24 cellular contexts compared by ENCODE assay signal in genomic region chr5:142612388-142612787, GRCh38.
"Had no signal": no experiment of that assay in that cellular context is flagged by ENCODE, and none has a peak within 500 bp of the region (broad histone marks: within the 10 kb centered on the region; RNA-seq: fewer than 3 reads in every experiment).

No MANE protein-coding gene starts in this region.

- H3K27ac Mint-ChIP-seq: natural killer cell; stimulated activated effector memory CD8-positive, alpha-beta T cell treated with anti-CD3 and anti-CD28 coated beads, Interleukin-12 subunit alpha, Interleukin-12 subunit beta, amount 100 ng/mL, for 72 hours; stimulated activated naive CD8-positive, alpha-beta T cell treated with anti-CD3 and anti-CD28 coated beads, Interleukin-15, Interleukin-2, amounts not matched to agents 100 ng/mL and 50 ng/mL, for 24 hours; type B pancreatic cell had no signal

- H3K4me3 ChIP-seq: lower lobe of right lung, psoas muscle, skin epidermis, spleen, suprapubic skin, thoracic aorta, tibial nerve, uterus had no signal

- H3K36me3 ChIP-seq: lower lobe of right lung, spleen, suprapubic skin, thoracic aorta, tibial nerve, uterus had no signal

- H3K79me2 ChIP-seq: parathyroid adenoma had no signal

- H3K36me3 Mint-ChIP-seq: natural killer cell; stimulated activated effector memory CD8-positive, alpha-beta T cell treated with anti-CD3 and anti-CD28 coated beads, Interleukin-12 subunit alpha, Interleukin-12 subunit beta, amount 100 ng/mL, for 72 hours; type B pancreatic cell had no signal

- DNase-seq: hippocampal formation; kidney glomerular epithelial cell; left cardiac atrium; lower lobe of right lung; mammary epithelial cell; mesenchymal stem cell; natural killer cell; nucleus accumbens; psoas muscle; spleen; stimulated activated CD4-positive, alpha-beta T cell treated with anti-CD3 and anti-CD28 coated beads, Interleukin-4, amount 100 ng/mL, for 24 hours; stimulated activated naive CD4-positive, alpha-beta T cell; uterus had no signal

- ATAC-seq: left lobe of liver; lower lobe of right lung; natural killer cell; psoas muscle; sciatic nerve; stimulated activated effector memory CD8-positive, alpha-beta T cell treated with anti-CD3 and anti-CD28 coated beads, Interleukin-12 subunit alpha, Interleukin-12 subunit beta, amount 100 ng/mL, for 72 hours had no signal

- FAIRE-seq: keratinocyte had no signal

- H3K27me3 ChIP-seq: suprapubic skin, tibial nerve, uterus had no signal

- H3K9me3 Mint-ChIP-seq: natural killer cell; stimulated activated effector memory CD8-positive, alpha-beta T cell treated with anti-CD3 and anti-CD28 coated beads, Interleukin-12 subunit alpha, Interleukin-12 subunit beta, amount 100 ng/mL, for 72 hours; stimulated activated naive CD8-positive, alpha-beta T cell treated with anti-CD3 and anti-CD28 coated beads, Interleukin-15, Interleukin-2, amounts not matched to agents 100 ng/mL and 50 ng/mL, for 24 hours; type B pancreatic cell had no signal

- H3K9me3 ChIP-seq: lower lobe of right lung, psoas muscle, spleen, suprapubic skin, thoracic aorta, tibial nerve, uterus had no signal

- H3K4me3 Mint-ChIP-seq: natural killer cell; stimulated activated effector memory CD8-positive, alpha-beta T cell treated with anti-CD3 and anti-CD28 coated beads, Interleukin-12 subunit alpha, Interleukin-12 subunit beta, amount 100 ng/mL, for 72 hours; stimulated activated naive CD8-positive, alpha-beta T cell treated with anti-CD3 and anti-CD28 coated beads, Interleukin-15, Interleukin-2, amounts not matched to agents 100 ng/mL and 50 ng/mL, for 24 hours; type B pancreatic cell had no signal

- H3K27ac ChIP-seq: lower lobe of right lung, psoas muscle, skin epidermis, spleen, suprapubic skin, thoracic aorta, uterus had no signal

- H3K9ac ChIP-seq: parathyroid adenoma had no signal

- H3K4me1 ChIP-seq: lower lobe of right lung, psoas muscle, suprapubic skin, uterus had no signal
